ENCODE assay signal across 8 cellular contexts in the genomic region with DNA sequence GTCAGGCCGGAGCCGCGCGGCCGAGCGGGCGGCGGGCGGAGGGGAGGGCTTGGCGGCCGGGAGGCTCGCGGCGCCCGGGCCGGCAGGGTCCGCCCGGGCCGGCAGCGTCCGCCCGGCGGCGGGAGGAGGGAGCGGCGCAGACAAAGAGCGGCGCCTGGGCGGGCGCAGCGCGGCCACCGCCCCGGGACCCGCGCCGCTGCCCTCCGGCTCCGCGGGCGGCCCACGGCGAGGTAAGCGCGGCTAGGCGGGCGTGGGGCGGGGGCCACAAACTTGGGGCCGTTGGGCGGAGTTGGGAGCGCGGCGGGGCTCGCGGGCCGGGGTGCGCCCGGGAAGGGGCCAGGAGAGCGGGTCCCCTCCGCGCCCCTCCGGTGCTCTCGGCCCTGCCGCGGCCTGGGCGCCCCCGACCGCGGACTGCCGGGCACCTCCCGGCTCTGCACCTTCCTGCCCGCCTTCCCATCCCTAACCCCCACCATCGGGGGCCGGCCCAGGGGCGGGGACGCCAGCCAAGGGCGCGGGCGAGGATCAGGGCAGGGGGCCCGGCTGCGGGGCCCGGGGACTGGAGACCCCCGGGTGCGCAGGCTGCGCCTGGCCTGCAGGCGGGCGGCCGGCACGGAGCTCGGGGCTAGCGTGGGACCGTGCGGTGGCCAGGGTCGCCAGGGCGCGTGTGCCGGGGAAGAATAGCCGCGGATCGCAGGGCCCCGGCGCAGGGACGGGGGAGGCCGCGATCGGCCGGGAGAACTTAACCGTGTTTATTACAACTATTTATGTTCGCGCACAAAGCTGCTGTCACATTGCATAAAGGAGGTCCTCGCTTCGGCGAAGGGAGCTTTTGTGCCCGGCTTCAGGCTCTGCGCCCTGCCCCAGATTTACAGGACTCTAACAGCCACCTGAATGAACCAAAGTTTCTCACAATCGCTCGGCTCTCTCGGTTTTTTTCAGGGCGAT. TPM values are rescaled to one million over a fixed set of nuclear protein-coding genes. Genes with fewer than 3 reads are reported as not detected.
DNase-seq lines count a peak whose midpoint lies in the region; ATAC-seq and TF ChIP-seq lines count a peak whose summit lies in the region.

A gene (plus strand): TSS at position 4 of the 945 bp plus-strand sequence. CDS start 110,152 bp downstream, outside the sequence.

- H3K27me3 Mint-ChIP-seq in neural crest cell (ENCODE audit: low read depth), result peaks cover 7% of the 10 kb centered on the region

- H3K4me3 ChIP-seq in Karpas-422 (ENCODE audit: low read length) (peak within 1 kb of the TSS; percentile 68), foreskin fibroblast (ENCODE audit: low read depth in 1 of 2, low read length in 2 of 2) (peak within 1 kb of the TSS; percentile 51 to 75)

- H3K9me3 Mint-ChIP-seq in neural crest cell, result no peaks in the 10 kb centered on the region

- no peaks in the 10 kb centered on the region for H3K36me3 ChIP-seq in Karpas-422 (ENCODE audit: insufficient read depth, low read length)

- H4K20me1 ChIP-seq in Karpas-422 (ENCODE audit: insufficient read depth, low read depth, low read length), result peaks cover 7% of the 10 kb centered on the region; the same call in 1 of the 2 replicates

- no peak within 1 kb of the TSS for H3K27ac ChIP-seq in Karpas-422 (ENCODE audit: low read length)

- peaks cover 49% of the 10 kb centered on the region for H3K4me1 Mint-ChIP-seq in neural crest cell

- H3K4me3 Mint-ChIP-seq in neural crest cell, result peak within 1 kb of the TSS; percentile 94

- no peaks in the 10 kb centered on the region for H3K9me3 ChIP-seq in Karpas-422 (ENCODE audit: low read length)

- TF ChIP-seq CTCF in foreskin fibroblast (IDR thresholded peaks at IDR 0.05; ENCODE audit: low read depth, low read length) (no peak), neural crest cell (conservative IDR thresholded peaks at IDR 0.05) (no peak)

- H2AFZ ChIP-seq in Karpas-422 (ENCODE audit: low read length), result peak within 1 kb of the TSS; percentile 67; the same call in 1 of the 2 replicates

- H3K36me3 Mint-ChIP-seq in neural crest cell (ENCODE audit: low read depth), result peaks cover 10% of the 10 kb centered on the region

- no peaks in the 10 kb centered on the region for H3K79me2 ChIP-seq in Karpas-422 (ENCODE audit: low read length)

- peak within 1 kb of the TSS; percentile 80 for H3K4me2 ChIP-seq in Karpas-422 (ENCODE audit: low read depth, low read length, poor library complexity, severe bottlenecking)

- peak within 1 kb of the TSS; percentile 96 for H3K27ac Mint-ChIP-seq in neural crest cell (ENCODE audit: unreplicated experiment)

- DNase-seq in NCI-H2196 (lab: John Stamatoyannopoulos, UW; ENCODE audit: unreplicated experiment) (peak; percentile 14), NCI-H2196 treated with DMSO at 0.1 percent for 48 hours (lab: John Stamatoyannopoulos, UW; ENCODE audit: unreplicated experiment) (no peak), Karpas-422 (no peak), foreskin fibroblast (peak in 1 of 2 donors; percentile 60), neural crest cell (ENCODE audit: low read depth, low spot score) (peak; percentile 41), T-helper 9 cell (no peak)
- DNase-seq in activated effector memory CD4-positive, alpha-beta T cell treated with Interleukin-2 at 50 U/mL for 16 hours, result peak; percentile 30

- peaks cover 3% of the 10 kb centered on the region; the same call in 1 of the 2 replicates for H3K27me3 ChIP-seq in Karpas-422 (ENCODE audit: low read length)

- H3K4me1 ChIP-seq in Karpas-422 (ENCODE audit: low read length), result peaks cover 16% of the 10 kb centered on the region

- H3K9ac ChIP-seq in Karpas-422 (ENCODE audit: low read length), result peak within 1 kb of the TSS; percentile 63

- ATAC-seq in GM21825 (IDR thresholded peaks at IDR 0.05; ENCODE audit: unreplicated experiment), result peak; percentile 14

- no peaks in the 10 kb centered on the region for H3K9me2 ChIP-seq in Karpas-422 (replicated peaks; ENCODE audit: insufficient read depth, low read length)

RNA-seq across cellular contexts. Expression of the gene that starts here (rescaled TPM):
- 0.30 and 4.1 TPM in 2 replicates for total RNA-seq in Karpas-422 (2014; rRNA removed; shearing (Covaris generic); ENCODE audit: low replicate concordance)
- total RNA-seq in neural crest cell, result 67.7 and 71.9 TPM in 2 replicates

Comparison
In these comparisons a context has a peak if more than half of its experiments do, and no peak if none do; other contexts are left out.
1. RNA of the gene that starts here (total RNA-seq): 67.7 to 71.9 TPM in neural crest cell; 0.30 to 4.1 TPM in Karpas-422; every median in the first group is over 10 times any median in the second.
2. DNase-seq: peak in NCI-H2196 (single experiment), activated effector memory CD4-positive, alpha-beta T cell treated with Interleukin-2 at 50 U/mL for 16 hours (single experiment) and neural crest cell (single experiment); none in NCI-H2196 treated with DMSO at 0.1 percent for 48 hours (single experiment), Karpas-422 (single experiment) and T-helper 9 cell (single experiment).